In genomic region chr6:75283907-75284284, GRCh38 we compare ENCODE assay signal across 8 cellular contexts. TPM values are rescaled to one million over a fixed set of nuclear protein-coding genes. Genes with fewer than 3 reads are reported as not detected.
DNase-seq lines count a peak whose midpoint lies in the region; TF ChIP-seq lines count a peak whose summit lies in the region.

No MANE protein-coding gene starts in this region.

- DNase-seq in BJ (ENCODE audit: low read depth) (no peak), HuH-7.5 (ENCODE audit: low spot score) (peak; percentile 18), NCI-H2227 (lab: John Stamatoyannopoulos, UW; ENCODE audit: unreplicated experiment) (no peak), GF-D8 (lab: John Stamatoyannopoulos, UW) (no peak), NCI-H2081 (lab: John Stamatoyannopoulos, UW) (no peak), LoVo (ENCODE audit: low spot score) (no peak)
- DNase-seq in central memory CD4-positive, alpha-beta T cell, result peak; percentile 3

- H3K36me3 ChIP-seq in BJ (ENCODE audit: control insufficient read depth, insufficient read depth, low read length) (no peaks in the 10 kb centered on the region), muscle layer of duodenum (ENCODE audit: control insufficient read depth in 1 of 2, insufficient read depth in 2 of 2, low read length in 2 of 2) (no peaks in the 10 kb centered on the region)

- POLR2A ChIA-PET in BJ (lab: Charles Lee), result interaction anchor here (0.6 kb wide), 1 partner anchor 16 kb away, joined by 3 read pairs; no protein-coding TSS in a partner anchor

- CTCF ChIA-PET in BJ (lab: Yijun Ruan, JAX), result interaction anchor here (0.6 to 1.9 kb wide), 3 partner anchors 13 to 258 kb away, joined by 3 to 5 read pairs (median 5); no protein-coding TSS in a partner anchor

- H3K4me3 ChIP-seq in BJ (ENCODE audit: low read depth, low read length) (peak overlapping the region; percentile 98), muscle layer of duodenum (ENCODE audit: low read depth in 1 of 2, low read length in 2 of 2) (peak overlapping the region; percentile 82 to 95)

- no peak for TF ChIP-seq CTCF in BJ (IDR thresholded peaks at IDR 0.05; ENCODE audit: insufficient read depth, low read depth, low read length)

- no peaks in the 10 kb centered on the region for H3K9me3 ChIP-seq in muscle layer of duodenum (ENCODE audit: control insufficient read depth in 1 of 2, low read length in 2 of 2)

- H3K4me1 ChIP-seq in muscle layer of duodenum (ENCODE audit: control insufficient read depth in 1 of 2, insufficient read depth in 2 of 2, low read length in 2 of 2), result peaks cover 4 to 44% of the 10 kb centered on the region in 2 donors

- H3K27ac ChIP-seq in muscle layer of duodenum (ENCODE audit: low read length), result peak overlapping the region; percentile 94

- H3K27me3 ChIP-seq in BJ (ENCODE audit: control insufficient read depth, insufficient read depth, low read length) (no peaks in the 10 kb centered on the region), muscle layer of duodenum (ENCODE audit: low read depth, low read length) (no peaks in the 10 kb centered on the region)

RNA-seq across cellular contexts. Expression of gene TMEM30A, which starts 0.7 kb away (rescaled TPM):
- 11.4 and 38.1 TPM in 2 replicates for polyA plus RNA-seq in BJ (2011; rRNA removed)
- 15.0 and 19.6 TPM in 2 replicates for polyA minus RNA-seq in BJ (2011; rRNA and poly(A)+ RNA removed)

RNA-seq across cellular contexts. Expression of gene COX7A2, which starts 40.3 kb away (rescaled TPM):
- polyA plus RNA-seq in BJ (2011; rRNA removed), result 133 and 214 TPM in 2 replicates
- 16.5 and 24.3 TPM in 2 replicates for polyA minus RNA-seq in BJ (2011; rRNA and poly(A)+ RNA removed)

Comparison
In these comparisons a context has a peak if more than half of its experiments do, and no peak if none do; other contexts are left out.
1. DNase-seq: peak in HuH-7.5 (single experiment) and central memory CD4-positive, alpha-beta T cell (single experiment); none in BJ (single experiment), NCI-H2227 (single experiment), GF-D8 (single experiment), NCI-H2081 (0 of 2) and LoVo (single experiment).